ENCODE assay signal across 1 cellular context in the genomic region with DNA sequence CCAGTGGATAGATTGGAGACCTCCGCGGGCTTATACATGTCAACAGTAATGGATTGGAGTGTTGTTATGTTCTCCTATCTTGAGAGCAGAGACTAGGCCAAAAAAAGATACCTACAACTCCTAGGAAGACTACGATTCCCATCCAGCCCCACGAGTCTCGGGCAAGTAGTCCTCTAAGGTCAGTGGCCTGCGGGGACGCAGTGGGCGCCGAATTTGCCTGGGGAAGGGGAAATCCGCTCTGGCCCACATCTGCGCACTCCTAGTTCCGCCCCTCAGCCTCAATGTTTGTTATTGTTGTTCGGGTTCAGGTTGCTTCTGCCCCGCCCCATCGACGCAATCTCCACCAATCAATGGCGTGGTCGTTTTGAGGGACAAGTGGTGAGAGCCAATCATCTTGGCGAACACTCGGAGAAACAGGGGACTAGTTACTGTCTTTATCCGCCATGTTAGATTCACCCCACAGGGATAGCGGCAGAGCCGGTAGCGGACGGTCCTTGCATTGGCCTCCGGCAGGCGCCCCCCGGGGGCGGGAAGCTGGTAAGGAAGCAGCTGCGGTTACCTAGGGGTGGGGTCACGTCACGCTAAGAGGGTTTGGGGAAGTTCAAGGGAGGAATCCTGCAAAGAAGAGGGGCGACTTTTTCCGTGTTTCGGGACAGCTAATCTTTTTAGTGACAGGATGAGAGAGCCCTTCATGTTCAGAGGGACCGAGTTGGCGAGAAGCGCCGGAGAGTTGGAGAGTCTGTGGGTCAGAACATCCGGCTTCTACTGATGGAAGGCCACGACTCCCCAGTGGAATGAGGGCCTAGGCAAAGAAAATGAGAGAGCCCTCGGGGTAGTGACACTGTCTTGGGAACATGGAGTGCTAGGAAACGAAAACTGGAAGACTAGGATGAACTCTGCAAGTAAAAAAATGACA.
TF ChIP-seq lines count a peak whose summit lies in the region.

A gene with protein sequence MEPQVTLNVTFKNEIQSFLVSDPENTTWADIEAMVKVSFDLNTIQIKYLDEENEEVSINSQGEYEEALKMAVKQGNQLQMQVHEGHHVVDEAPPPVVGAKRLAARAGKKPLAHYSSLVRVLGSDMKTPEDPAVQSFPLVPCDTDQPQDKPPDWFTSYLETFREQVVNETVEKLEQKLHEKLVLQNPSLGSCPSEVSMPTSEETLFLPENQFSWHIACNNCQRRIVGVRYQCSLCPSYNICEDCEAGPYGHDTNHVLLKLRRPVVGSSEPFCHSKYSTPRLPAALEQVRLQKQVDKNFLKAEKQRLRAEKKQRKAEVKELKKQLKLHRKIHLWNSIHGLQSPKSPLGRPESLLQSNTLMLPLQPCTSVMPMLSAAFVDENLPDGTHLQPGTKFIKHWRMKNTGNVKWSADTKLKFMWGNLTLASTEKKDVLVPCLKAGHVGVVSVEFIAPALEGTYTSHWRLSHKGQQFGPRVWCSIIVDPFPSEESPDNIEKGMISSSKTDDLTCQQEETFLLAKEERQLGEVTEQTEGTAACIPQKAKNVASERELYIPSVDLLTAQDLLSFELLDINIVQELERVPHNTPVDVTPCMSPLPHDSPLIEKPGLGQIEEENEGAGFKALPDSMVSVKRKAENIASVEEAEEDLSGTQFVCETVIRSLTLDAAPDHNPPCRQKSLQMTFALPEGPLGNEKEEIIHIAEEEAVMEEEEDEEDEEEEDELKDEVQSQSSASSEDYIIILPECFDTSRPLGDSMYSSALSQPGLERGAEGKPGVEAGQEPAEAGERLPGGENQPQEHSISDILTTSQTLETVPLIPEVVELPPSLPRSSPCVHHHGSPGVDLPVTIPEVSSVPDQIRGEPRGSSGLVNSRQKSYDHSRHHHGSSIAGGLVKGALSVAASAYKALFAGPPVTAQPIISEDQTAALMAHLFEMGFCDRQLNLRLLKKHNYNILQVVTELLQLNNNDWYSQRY (plus strand): TSS at position 449 of the 916 bp plus-strand sequence. CDS start 4,586 bp downstream, outside the sequence.

TF ChIP-seq in IMR-90, 13 proteins besides CTCF, POLR2A, EP300 and RAD21:
- TF ChIP-seq SMC3 (IDR thresholded peaks at IDR 0.05; ENCODE audit: low read depth, low read length) (no peak), MXI1 (IDR thresholded peaks at IDR 0.05; ENCODE audit: borderline replicate concordance, low read depth, low read length) (0 out of 2 replicates have a peak, but pooled peaks have one; percentile 36), MAFK (IDR thresholded peaks at IDR 0.05; ENCODE audit: low read depth, low read length) (no peak), CEBPB (IDR thresholded peaks at IDR 0.05; ENCODE audit: low read depth, low read length) (peak; percentile 13; the same call in 1 of the 2 replicates), RCOR1 (IDR thresholded peaks at IDR 0.05; ENCODE audit: insufficient replicate concordance, low read length) (no peak), CHD1 (IDR thresholded peaks at IDR 0.05; ENCODE audit: low read depth, low read length) (no peak), BHLHE40 (IDR thresholded peaks at IDR 0.05; ENCODE audit: low read depth, low read length) (no peak), FOS (IDR thresholded peaks at IDR 0.05; ENCODE audit: low read depth, low read length) (no peak), MAZ (IDR thresholded peaks at IDR 0.05; ENCODE audit: borderline replicate concordance, low read depth, low read length) (peak; percentile 45; the same call in 1 of the 2 replicates), NFE2L2 (IDR thresholded peaks at IDR 0.05; ENCODE audit: low read depth, low read length) (no peak)
- TF ChIP-seq, protein P1, sequence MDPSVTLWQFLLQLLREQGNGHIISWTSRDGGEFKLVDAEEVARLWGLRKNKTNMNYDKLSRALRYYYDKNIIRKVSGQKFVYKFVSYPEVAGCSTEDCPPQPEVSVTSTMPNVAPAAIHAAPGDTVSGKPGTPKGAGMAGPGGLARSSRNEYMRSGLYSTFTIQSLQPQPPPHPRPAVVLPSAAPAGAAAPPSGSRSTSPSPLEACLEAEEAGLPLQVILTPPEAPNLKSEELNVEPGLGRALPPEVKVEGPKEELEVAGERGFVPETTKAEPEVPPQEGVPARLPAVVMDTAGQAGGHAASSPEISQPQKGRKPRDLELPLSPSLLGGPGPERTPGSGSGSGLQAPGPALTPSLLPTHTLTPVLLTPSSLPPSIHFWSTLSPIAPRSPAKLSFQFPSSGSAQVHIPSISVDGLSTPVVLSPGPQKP (IDR thresholded peaks at IDR 0.05; ENCODE audit: borderline replicate concordance, low read depth, low read length), result no peak
